In genomic region chr6:104184036-104184435, GRCh38 we compare ENCODE assay signal across 6 cellular contexts.
"Had no signal": no experiment of that assay in that cellular context is flagged by ENCODE, and none has a peak within 500 bp of the region (broad histone marks: within the 10 kb centered on the region; RNA-seq: fewer than 3 reads in every experiment).

No MANE protein-coding gene starts in this region.

- H3K4me3 ChIP-seq: GM23248, K562 had no signal

- H3K4me3 Mint-ChIP-seq: H9 had no signal

- DNase-seq: GM23248, GOT3, H9, HCEC 1CT, IMR-90 had no signal

- H3K27ac ChIP-seq: GM23248 had no signal

- H2AFZ ChIP-seq: GM23248 had no signal

- H3K9me3 Mint-ChIP-seq: H9 had no signal

- H3K9ac ChIP-seq: GM23248 had no signal
